32 cellular contexts compared by ENCODE assay signal in genomic region chr17:43380307-43380706, GRCh38.
"Had no signal": no experiment of that assay in that cellular context is flagged by ENCODE, and none has a peak within 500 bp of the region (broad histone marks: within the 10 kb centered on the region; RNA-seq: fewer than 3 reads in every experiment).

No MANE protein-coding gene starts in this region.

- H3K27me3 Mint-ChIP-seq: naive B cell; stimulated activated naive B cell treated with anti-CD40 and anti-IgM and Interleukin-4, amounts not matched to agents 10 μg/mL and 1 μg/mL and 100 μg/mL, for 72 hours; stimulated activated naive CD8-positive, alpha-beta T cell treated with anti-CD3 and anti-CD28 coated beads, Interleukin-15, Interleukin-2, amounts not matched to agents 100 ng/mL and 50 ng/mL, for 24 hours had no signal

- H3K4me3 ChIP-seq: coronary artery, esophagus muscularis mucosa, gastroesophageal sphincter, heart left ventricle, left lung, mucosa of descending colon, neural progenitor cell, ovary, psoas muscle, thoracic aorta, tibial nerve, upper lobe of left lung, uterus had no signal

- DNase-seq: dermis blood vessel endothelial cell; effector memory CD4-positive, alpha-beta T cell; foreskin keratinocyte; heart left ventricle; hippocampal formation; left cardiac atrium; left lung; mesenchymal stem cell; mucosa of descending colon; naive B cell; nucleus accumbens; ovary; posterior cingulate gyrus; psoas muscle; right cardiac atrium; small intestine; stimulated activated CD4-positive, alpha-beta T cell treated with anti-CD3 and anti-CD28 coated beads, Interleukin-15, amount 100 ng/mL, for 24 hours; stimulated activated CD4-positive, alpha-beta T cell treated with anti-CD3 and anti-CD28 coated beads, Interleukin-2, amount 100 ng/mL, for 48 hours; stimulated activated naive B cell treated with anti-CD40 and anti-IgM and Interleukin-4, amounts not matched to agents 10 μg/mL and 1 μg/mL and 100 μg/mL, for 72 hours; upper lobe of left lung; uterus had no signal

- ATAC-seq: foreskin keratinocyte; gastroesophageal sphincter; heart left ventricle; left cardiac atrium; left lung; mucosa of descending colon; psoas muscle; right cardiac atrium; stimulated activated naive B cell treated with anti-CD40 and anti-IgM and Interleukin-4, amounts not matched to agents 10 μg/mL and 1 μg/mL and 100 μg/mL, for 72 hours had no signal

- H3K36me3 ChIP-seq: esophagus muscularis mucosa, gastroesophageal sphincter, heart left ventricle, left lung, neural progenitor cell, ovary, thoracic aorta, tibial nerve, upper lobe of left lung, uterus had no signal

- H3K27ac ChIP-seq: coronary artery, esophagus muscularis mucosa, foreskin keratinocyte, gastroesophageal sphincter, heart left ventricle, neural progenitor cell, ovary, psoas muscle, thoracic aorta, tibial nerve, upper lobe of left lung, uterus had no signal

- H3K9me3 ChIP-seq: esophagus muscularis mucosa, ovary, psoas muscle, thoracic aorta, uterus had no signal

- H3K36me3 Mint-ChIP-seq: neural progenitor cell had no signal

- H3K27me3 ChIP-seq: esophagus muscularis mucosa, foreskin keratinocyte, gastroesophageal sphincter, heart left ventricle, left lung, neural progenitor cell, ovary, tibial nerve, upper lobe of left lung, uterus had no signal

- H3K4me2 ChIP-seq: neural progenitor cell had no signal

- H3K4me1 Mint-ChIP-seq: nephron had no signal

- H2AFZ ChIP-seq: neural progenitor cell had no signal

- FAIRE-seq: endothelial cell of umbilical vein, islet of Langerhans, small intestine had no signal

- H3K9me3 Mint-ChIP-seq: stimulated activated naive CD8-positive, alpha-beta T cell treated with anti-CD3 and anti-CD28 coated beads, Interleukin-15, Interleukin-2, amounts not matched to agents 100 ng/mL and 50 ng/mL, for 24 hours had no signal

- H3K27ac Mint-ChIP-seq: mesothelial cell of epicardium; neural progenitor cell; stimulated activated naive B cell treated with anti-CD40 and anti-IgM and Interleukin-4, amounts not matched to agents 10 μg/mL and 1 μg/mL and 100 μg/mL, for 72 hours; stimulated activated naive CD8-positive, alpha-beta T cell treated with anti-CD3 and anti-CD28 coated beads, Interleukin-15, Interleukin-2, amounts not matched to agents 100 ng/mL and 50 ng/mL, for 24 hours had no signal

- H3K9ac ChIP-seq: neural progenitor cell had no signal

- H3K4me3 Mint-ChIP-seq: mesothelial cell of epicardium; nephron; neural progenitor cell; stimulated activated naive B cell treated with anti-CD40 and anti-IgM and Interleukin-4, amounts not matched to agents 10 μg/mL and 1 μg/mL and 100 μg/mL, for 72 hours; stimulated activated naive CD8-positive, alpha-beta T cell treated with anti-CD3 and anti-CD28 coated beads, Interleukin-15, Interleukin-2, amounts not matched to agents 100 ng/mL and 50 ng/mL, for 24 hours had no signal

- H3K4me1 ChIP-seq: esophagus muscularis mucosa, foreskin keratinocyte, gastroesophageal sphincter, heart left ventricle, left lung, neural progenitor cell, psoas muscle, upper lobe of left lung, uterus had no signal
